ENCODE assay signal across 34 cellular contexts in genomic region chr13:52043675-52044074, GRCh38.
"Had no signal": no experiment of that assay in that cellular context is flagged by ENCODE, and none has a peak within 500 bp of the region (broad histone marks: within the 10 kb centered on the region; RNA-seq: fewer than 3 reads in every experiment).

No MANE protein-coding gene starts in this region.

- FAIRE-seq: astrocyte, TTC549 had no signal

- DNase-seq: activated B cell treated with CpG ODN at 0.5 μM for 24 hours; activated CD4-positive, alpha-beta memory T cell treated with anti-CD3 and anti-CD28 coated beads for 36 hours; activated CD4-positive, alpha-beta T cell treated with anti-CD3 and anti-CD28 coated beads for 4 hours; activated CD4-positive, alpha-beta T cell treated with anti-CD3 and anti-CD28 coated beads, Interleukin-2, amount 10 ng/mL, durations not matched to agents 24 days and 14 days; activated CD4-positive, alpha-beta T cell treated with anti-CD3 and anti-CD28 coated beads, Interleukin-2, amount 50 U/mL, for 1 hour; activated CD4-positive, alpha-beta T cell treated with anti-CD3 and anti-CD28 coated beads, Interleukin-2, amount 50 U/mL, for 4 hours; activated CD4-positive, CD25-positive, alpha-beta regulatory T cell treated with anti-CD3 and anti-CD28 coated beads, Interleukin-2, amount 50 U/mL, for 72 hours; activated CD8-positive, alpha-beta memory T cell treated with anti-CD3 and anti-CD28 coated beads, Interleukin-2, amount 50 U/mL, for 4 hours; activated CD8-positive, alpha-beta T cell treated with anti-CD3 and anti-CD28 coated beads for 36 hours; activated effector memory CD4-positive, alpha-beta T cell treated with anti-CD3 and anti-CD28 coated beads, Interleukin-2, amount 50 U/mL, for 16 hours; activated gamma-delta T cell treated with Interleukin-2 at 50 U/mL for 16 hours; activated naive CD4-positive, alpha-beta T cell; activated naive CD4-positive, alpha-beta T cell treated with anti-CD3 and anti-CD28 coated beads for 36 hours; activated naive CD4-positive, alpha-beta T cell treated with anti-CD3 and anti-CD28 coated beads, Interleukin-2, amount 50 U/mL, for 16 hours; activated naive CD8-positive, alpha-beta T cell treated with anti-CD3 and anti-CD28 coated beads for 36 hours; activated T-cell treated with anti-CD3 and anti-CD28 coated beads for 4 hours; activated T-cell treated with anti-CD3 and anti-CD28 coated beads, Interleukin-2, amount 50 U/mL, for 1 hour; activated T-cell treated with anti-CD3 and anti-CD28 coated beads, Interleukin-2, amount 50 U/mL, for 4 hours; activated T-cell treated with anti-CD3 and anti-CD28 coated beads, Interleukin-2, amount 50 U/mL, for 72 hours; adrenal gland; amniotic stem cell; aorta; body of pancreas; brain microvascular endothelial cell; central memory CD4-positive, alpha-beta T cell; T-cell; T-helper 17 cell; T-helper 9 cell had no signal

- H3K4me3 ChIP-seq: adrenal gland, body of pancreas, breast epithelium had no signal

- H3K36me3 ChIP-seq: adrenal gland, brain microvascular endothelial cell, breast epithelium had no signal

- H3K9me3 ChIP-seq: adrenal gland, body of pancreas had no signal

- H3K27me3 ChIP-seq: adrenal gland, body of pancreas, brain microvascular endothelial cell, breast epithelium had no signal

- H3K27ac ChIP-seq: adrenal gland, body of pancreas, brain microvascular endothelial cell, breast epithelium, VCaP had no signal

- H3K4me1 ChIP-seq: adrenal gland, body of pancreas, breast epithelium had no signal

- ATAC-seq: activated CD8-positive, alpha-beta T cell treated with anti-CD3 and anti-CD28 coated beads for 36 hours; activated naive CD4-positive, alpha-beta T cell treated with anti-CD3 and anti-CD28 coated beads, Interleukin-2, amount 50 U/mL, for 72 hours; activated T-cell treated with anti-CD3 and anti-CD28 coated beads, Interleukin-2, amount 50 U/mL, for 4 hours; activated T-cell treated with anti-CD3 and anti-CD28 coated beads, Interleukin-2, amount 50 U/mL, for 72 hours; activated T-helper 17 cell treated with anti-CD3 and anti-CD28 coated beads, Interleukin-2, amount 50 U/mL, for 72 hours; body of pancreas; T-cell; T-helper 17 cell had no signal
